ENCODE assay signal across 9 cellular contexts in genomic region chr10:29377333-29377961, GRCh38.
DNase-seq lines count a peak whose midpoint lies in the region; ATAC-seq and TF ChIP-seq lines count a peak whose summit lies in the region.
"Had no signal": no experiment of that assay in that cellular context is flagged by ENCODE, and none has a peak within 500 bp of the region (broad histone marks: within the 10 kb centered on the region; RNA-seq: fewer than 3 reads in every experiment).

No MANE protein-coding gene starts in this region.

- H3K27me3 Mint-ChIP-seq in activated CD4-positive, alpha-beta memory T cell treated with anti-CD3 and anti-CD28 coated beads for 36 hours = peaks cover 4% of the 10 kb centered on the region
- H3K27me3 Mint-ChIP-seq in activated CD4-positive, alpha-beta memory T cell treated with anti-CD3 and anti-CD28 coated beads, Interleukin-2, amount 10 ng/mL, durations not matched to agents 7 days and 5 days = peaks cover 21% of the 10 kb centered on the region
- peaks cover 15% of the 10 kb centered on the region for H3K27me3 Mint-ChIP-seq in osteocyte (ENCODE audit: unreplicated experiment)

- no peaks in the 10 kb centered on the region for H3K36me3 Mint-ChIP-seq in activated CD4-positive, alpha-beta memory T cell treated with anti-CD3 and anti-CD28 coated beads for 36 hours
- no peaks in the 10 kb centered on the region for H3K36me3 Mint-ChIP-seq in activated CD4-positive, alpha-beta memory T cell treated with anti-CD3 and anti-CD28 coated beads, Interleukin-2, amount 10 ng/mL, durations not matched to agents 7 days and 5 days (ENCODE audit: low read depth)
- H3K36me3 Mint-ChIP-seq in osteocyte (ENCODE audit: unreplicated experiment) = no peaks in the 10 kb centered on the region
- H3K36me3 Mint-ChIP-seq: activated naive CD8-positive, alpha-beta T cell treated with anti-CD3 and anti-CD28 coated beads, Interleukin-2, amount 10 ng/mL, durations not matched to agents 7 days and 5 days had no signal

- POLR2A ChIA-PET in activated CD4-positive, alpha-beta memory T cell treated with anti-CD3 and anti-CD28 coated beads for 36 hours (lab: Charles Lee) = no interaction called here
- POLR2A ChIA-PET in activated CD4-positive, alpha-beta memory T cell treated with anti-CD3 and anti-CD28 coated beads, Interleukin-2, amount 10 ng/mL, durations not matched to agents 7 days and 5 days (lab: Charles Lee) = no interaction called here

- no peaks in the 10 kb centered on the region for H3K9me3 Mint-ChIP-seq in activated CD4-positive, alpha-beta memory T cell treated with anti-CD3 and anti-CD28 coated beads for 36 hours
- no peaks in the 10 kb centered on the region for H3K9me3 Mint-ChIP-seq in activated CD4-positive, alpha-beta memory T cell treated with anti-CD3 and anti-CD28 coated beads, Interleukin-2, amount 10 ng/mL, durations not matched to agents 7 days and 5 days
- no peaks in the 10 kb centered on the region for H3K9me3 Mint-ChIP-seq in osteocyte (ENCODE audit: unreplicated experiment)
- H3K9me3 Mint-ChIP-seq: activated naive CD8-positive, alpha-beta T cell treated with anti-CD3 and anti-CD28 coated beads, Interleukin-2, amount 10 ng/mL, durations not matched to agents 7 days and 5 days had no signal

- peaks cover 3% of the 10 kb centered on the region for H3K4me1 Mint-ChIP-seq in activated CD4-positive, alpha-beta memory T cell treated with anti-CD3 and anti-CD28 coated beads for 36 hours (ENCODE audit: low read depth)
- H3K4me1 Mint-ChIP-seq in activated CD4-positive, alpha-beta memory T cell treated with anti-CD3 and anti-CD28 coated beads, Interleukin-2, amount 10 ng/mL, durations not matched to agents 7 days and 5 days = peaks cover 5% of the 10 kb centered on the region
- H3K4me1 Mint-ChIP-seq in osteocyte (ENCODE audit: unreplicated experiment) = peaks cover 15% of the 10 kb centered on the region

- TF ChIP-seq CTCF in osteocyte (IDR thresholded peaks at IDR 0.05) = peak; percentile 83

- ATAC-seq in HG02852 (IDR thresholded peaks at IDR 0.05; ENCODE audit: unreplicated experiment) (no peak), GM19023 (IDR thresholded peaks at IDR 0.05; ENCODE audit: unreplicated experiment) (no peak), GM21367 (IDR thresholded peaks at IDR 0.05; ENCODE audit: unreplicated experiment) (no peak)

- intact Hi-C loops in activated CD4-positive, alpha-beta memory T cell treated with anti-CD3 and anti-CD28 coated beads for 36 hours (cut with micrococcal nuclease) = loop anchor here (1.0 to 2.0 kb wide), 2 partner anchors 72 to 119 kb away; no protein-coding TSS in a partner anchor

- H3K27ac Mint-ChIP-seq in activated CD4-positive, alpha-beta memory T cell treated with anti-CD3 and anti-CD28 coated beads for 36 hours = no peak overlapping the region
- H3K27ac Mint-ChIP-seq in activated CD4-positive, alpha-beta memory T cell treated with anti-CD3 and anti-CD28 coated beads, Interleukin-2, amount 10 ng/mL, durations not matched to agents 7 days and 5 days = no peak overlapping the region
- H3K27ac Mint-ChIP-seq in osteocyte (ENCODE audit: unreplicated experiment) = no peak overlapping the region
- H3K27ac Mint-ChIP-seq: activated naive CD8-positive, alpha-beta T cell treated with anti-CD3 and anti-CD28 coated beads, Interleukin-2, amount 10 ng/mL, durations not matched to agents 7 days and 5 days had no signal

- H3K4me3 Mint-ChIP-seq in activated CD4-positive, alpha-beta memory T cell treated with anti-CD3 and anti-CD28 coated beads for 36 hours = no peak overlapping the region
- H3K4me3 Mint-ChIP-seq in activated CD4-positive, alpha-beta memory T cell treated with anti-CD3 and anti-CD28 coated beads, Interleukin-2, amount 10 ng/mL, durations not matched to agents 7 days and 5 days = no peak overlapping the region
- no peak overlapping the region for H3K4me3 Mint-ChIP-seq in osteocyte (ENCODE audit: unreplicated experiment)
- H3K4me3 Mint-ChIP-seq: activated naive CD8-positive, alpha-beta T cell treated with anti-CD3 and anti-CD28 coated beads, Interleukin-2, amount 10 ng/mL, durations not matched to agents 7 days and 5 days had no signal

- CTCF ChIA-PET in activated CD4-positive, alpha-beta memory T cell treated with anti-CD3 and anti-CD28 coated beads for 36 hours (lab: Charles Lee) = interaction anchor here (0.7 to 2.0 kb wide), 4 partner anchors 9 to 120 kb away, joined by 3 to 9 read pairs (median 6); no protein-coding TSS in a partner anchor
- CTCF ChIA-PET in activated CD4-positive, alpha-beta memory T cell treated with anti-CD3 and anti-CD28 coated beads, Interleukin-2, amount 10 ng/mL, durations not matched to agents 7 days and 5 days (lab: Charles Lee) = interaction anchor here (0.7 to 1.1 kb wide), 4 partner anchors 8 to 119 kb away, joined by 3 to 4 read pairs (median 3); no protein-coding TSS in a partner anchor

- DNase-seq in activated CD4-positive, alpha-beta memory T cell treated with anti-CD3 and anti-CD28 coated beads for 36 hours = peak; percentile 12
- no peak for DNase-seq in activated CD4-positive, alpha-beta memory T cell treated with anti-CD3 and anti-CD28 coated beads, Interleukin-2, amount 10 ng/mL, durations not matched to agents 7 days and 5 days
- peak; percentile 29 for DNase-seq in NCI-H1694 treated with DMSO at 0.1 percent for 48 hours (lab: John Stamatoyannopoulos, UW)
- peak; percentile 11 to 38 for DNase-seq in dermis microvascular lymphatic vessel endothelial cell (ENCODE audit: low read depth in 2 of 2)
- no peak for DNase-seq in osteocyte (ENCODE audit: extremely low spot score, unreplicated experiment)
- DNase-seq: activated naive CD8-positive, alpha-beta T cell treated with anti-CD3 and anti-CD28 coated beads, Interleukin-2, amount 10 ng/mL, durations not matched to agents 7 days and 5 days had no signal

Comparison
In these comparisons a context has a peak if more than half of its experiments do, and no peak if none do; other contexts are left out.
1. DNase-seq: peak in activated CD4-positive, alpha-beta memory T cell treated with anti-CD3 and anti-CD28 coated beads for 36 hours (single experiment), NCI-H1694 treated with DMSO at 0.1 percent for 48 hours (single experiment) and dermis microvascular lymphatic vessel endothelial cell (2 of 2); none in activated CD4-positive, alpha-beta memory T cell treated with anti-CD3 and anti-CD28 coated beads, Interleukin-2, amount 10 ng/mL, durations not matched to agents 7 days and 5 days (single experiment) and osteocyte (single experiment).